Comparison of ENCODE assay signal across 11 cellular contexts in genomic region chr17:66306413-66306812, GRCh38. TPM values are rescaled to one million over a fixed set of nuclear protein-coding genes. Genes with fewer than 3 reads are reported as not detected.
A peak's percentile ranks its signal among the peaks of the same experiment; 100 is the strongest.
DNase-seq lines count a peak whose midpoint lies in the region; ATAC-seq and TF ChIP-seq lines count a peak whose summit lies in the region.
"Had no signal": no experiment of that assay in that cellular context is flagged by ENCODE, and none has a peak within 500 bp of the region (broad histone marks: within the 10 kb centered on the region; RNA-seq: fewer than 3 reads in every experiment).

No MANE protein-coding gene starts in this region.

- H3K4me1 Mint-ChIP-seq in Calu3 (ENCODE audit: low read depth, unreplicated experiment) (peaks cover 47% of the 10 kb centered on the region), natural killer cell (peaks cover 11 to 23% of the 10 kb centered on the region in 2 donors)

- CTCF ChIA-PET in Calu3 (lab: Charles Lee) = no interaction called here
- CTCF ChIA-PET in RWPE1 (lab: Yijun Ruan, JAX) = no interaction called here

- no peaks in the 10 kb centered on the region for H3K27me3 ChIP-seq in SJSA1 (replicated peaks)
- H3K27me3 ChIP-seq: pancreas had no signal

- H3K27ac ChIP-seq in SJSA1 = peak overlapping the region; percentile 61
- no peak overlapping the region for H3K27ac ChIP-seq in RWPE1

- H3K9me3 Mint-ChIP-seq in Calu3 (ENCODE audit: low read depth, unreplicated experiment) = no peaks in the 10 kb centered on the region
- no peaks in the 10 kb centered on the region for H3K9me3 Mint-ChIP-seq in natural killer cell

- no peaks in the 10 kb centered on the region for H3K27me3 Mint-ChIP-seq in Calu3 (ENCODE audit: unreplicated experiment)
- no peaks in the 10 kb centered on the region for H3K27me3 Mint-ChIP-seq in natural killer cell (ENCODE audit: low read depth in 2 of 2)

- H3K9me3 ChIP-seq in SJSA1 (replicated peaks) = no peaks in the 10 kb centered on the region
- H3K9me3 ChIP-seq: pancreas had no signal

- no peak for DNase-seq in Calu3
- peak in 1 of 2 experiments; percentile 82 for DNase-seq in SJSA1 (ENCODE audit: low read depth in 1 of 2, low spot score in 2 of 2)
- peak; percentile 33 to 79 for DNase-seq in cardiac fibroblast (ENCODE audit: low read depth in 2 of 2)
- no peak for DNase-seq in natural killer cell
- DNase-seq in stimulated activated CD4-positive, alpha-beta T cell treated with anti-CD3 and anti-CD28 coated beads, Interleukin-12 subunit alpha, Interleukin-12 subunit beta, amount 100 ng/mL, for 4 hours = no peak
- no peak for DNase-seq in SK-N-DZ (ENCODE audit: low spot score)
- DNase-seq in RWPE1 (ENCODE audit: low spot score) = no peak
- DNase-seq: DMS 273 treated with DMSO at 0.1 percent for 48 hours, NCI-H1092, pancreas had no signal

- peak overlapping the region; percentile 85 for H3K4me3 Mint-ChIP-seq in Calu3 (ENCODE audit: low read depth, unreplicated experiment)
- H3K4me3 Mint-ChIP-seq in natural killer cell = peak overlapping the region; percentile 32

- no peak for ATAC-seq in natural killer cell
- no peak for ATAC-seq in HG03565 (IDR thresholded peaks at IDR 0.05; ENCODE audit: unreplicated experiment)
- ATAC-seq: pancreas had no signal

- intact Hi-C loops in Calu3 (cut with micrococcal nuclease; ENCODE audit: unreplicated experiment) (loop anchor here (5.0 kb wide), 1 partner anchor 61 kb away; no protein-coding TSS in a partner anchor), natural killer cell (cut with micrococcal nuclease) (no loop called here)

- TF ChIP-seq CTCF in Calu3 (IDR thresholded peaks at IDR 0.05; ENCODE audit: unreplicated experiment) (no peak), cardiac fibroblast (IDR thresholded peaks at IDR 0.05; ENCODE audit: low read depth, low read length) (no peak), natural killer cell (IDR thresholded peaks at IDR 0.05) (no peak), RWPE1 (conservative IDR thresholded peaks at IDR 0.05; ENCODE audit: low read depth) (no peak)

- POLR2A ChIA-PET in RWPE1 (lab: Yijun Ruan, JAX; ENCODE audit: low non-redundant PET) = no interaction called here

- peak overlapping the region; percentile 74 for H3K27ac Mint-ChIP-seq in Calu3 (ENCODE audit: unreplicated experiment)
- no peak overlapping the region for H3K27ac Mint-ChIP-seq in natural killer cell

- peaks cover 53% of the 10 kb centered on the region for H3K36me3 ChIP-seq in SJSA1
- H3K36me3 ChIP-seq: pancreas had no signal

- H3K4me3 ChIP-seq in SJSA1 (no peak overlapping the region), cardiac fibroblast (replicated peaks in 1 of 2; ENCODE audit: low read depth in 2 of 2, low read length in 2 of 2) (no peak overlapping the region)
- H3K4me3 ChIP-seq: pancreas had no signal

- H3K36me3 Mint-ChIP-seq in Calu3 (ENCODE audit: insufficient read depth, unreplicated experiment) (peaks cover 93% of the 10 kb centered on the region), natural killer cell (no peaks in the 10 kb centered on the region)

- BruUV-seq in Calu3 (replicated peaks; lab: Mats Ljungman, UMichigan) = no TSS peak

- H3K4me1 ChIP-seq in SJSA1 (replicated peaks) = peaks cover 38% of the 10 kb centered on the region
- H3K4me1 ChIP-seq: pancreas had no signal

RNA-seq across cellular contexts. Expression of gene PRKCA, which starts 4.0 kb away (rescaled TPM):
- total RNA-seq in Calu3 (2022) = 126 TPM in 2 replicates
- 19.1 and 36.1 TPM in 2 replicates for total RNA-seq in SJSA1 (2014; rRNA removed; shearing (Covaris generic))
- total RNA-seq in natural killer cell = 10 to 100 TPM; 19.6 to 29.0 (median 20.4) TPM
- 7.9 and 8.2 TPM in 2 replicates for polyA plus RNA-seq in SK-N-DZ (2014; cell fraction: cytosol; rRNA removed)
- polyA plus RNA-seq in SK-N-DZ (2014; cell fraction: nucleus; rRNA removed) = 3.3 and 4.9 TPM in 2 replicates

Comparison
In these comparisons a context has a peak if more than half of its experiments do, and no peak if none do; other contexts are left out.
1. DNase-seq: peak in cardiac fibroblast (2 of 2); none in Calu3 (single experiment), natural killer cell (single experiment), stimulated activated CD4-positive, alpha-beta T cell treated with anti-CD3 and anti-CD28 coated beads, Interleukin-12 subunit alpha, Interleukin-12 subunit beta, amount 100 ng/mL, for 4 hours (single experiment), SK-N-DZ (single experiment) and RWPE1 (single experiment).